In genomic region chr6:36025932-36026327, GRCh38 we compare ENCODE assay signal across 14 cellular contexts. TPM values are rescaled to one million over a fixed set of nuclear protein-coding genes. Genes with fewer than 3 reads are reported as not detected.
DNase-seq lines count a peak whose midpoint lies in the region; ATAC-seq and TF ChIP-seq lines count a peak whose summit lies in the region.
"Had no signal": no experiment of that assay in that cellular context is flagged by ENCODE, and none has a peak within 500 bp of the region (broad histone marks: within the 10 kb centered on the region; RNA-seq: fewer than 3 reads in every experiment).

No MANE protein-coding gene starts in this region.

- WGBS in smooth muscle cell (ENCODE audit: low lambda C conversion rate) = 26% methylated on average over 5 of the region's 5 CpGs

- peaks cover 4 to 21% of the 10 kb centered on the region in 2 experiments; a peak in 3 of 4 replicates for H3K4me1 ChIP-seq in HCT116 (ENCODE audit: control insufficient read depth in 1 of 2, insufficient read depth in 2 of 2, low read length in 2 of 2)
- peaks cover 11% of the 10 kb centered on the region for H3K4me1 ChIP-seq in smooth muscle cell (ENCODE audit: low read depth)

- no TSS peak for BruUV-seq in HCT116 (replicated peaks; lab: Mats Ljungman, UMichigan)

- H3K9me3 ChIP-seq in HCT116 (ENCODE audit: control insufficient read depth in 1 of 2, insufficient read depth in 1 of 2, low read depth in 1 of 2, low read length in 2 of 2) (no peaks in the 10 kb centered on the region), smooth muscle cell (replicated peaks; ENCODE audit: low read depth) (no peaks in the 10 kb centered on the region)

- no peak overlapping the region for H3K27ac ChIP-seq in HCT116 (ENCODE audit: low read depth, low read length)
- peak overlapping the region; percentile 44 for H3K27ac ChIP-seq in smooth muscle cell (ENCODE audit: low read depth)

- CTCF ChIA-PET in HCT116 (lab: Charles Lee) = no interaction called here

- RAD21 ChIA-PET in HCT116 (lab: Charles Lee; ENCODE audit: low non-redundant PET in 1 of 2, low total read pairs in 2 of 2, uncharacterized antibody in 2 of 2, unreplicated experiment in 2 of 2) = no interaction called here

- peak overlapping the region; percentile 10 for H2AFZ ChIP-seq in HCT116 (ENCODE audit: low read depth, low read length, poor library complexity, severe bottlenecking)
- H2AFZ ChIP-seq in smooth muscle cell (ENCODE audit: low read depth) = no peak overlapping the region

- no peak overlapping the region for H3K4me2 ChIP-seq in HCT116 (ENCODE audit: low read length)
- H3K4me2 ChIP-seq in smooth muscle cell = peak overlapping the region; percentile 65

- H3F3A ChIP-seq in smooth muscle cell (ENCODE audit: low read depth) = peaks cover 4% of the 10 kb centered on the region

- H3K79me2 ChIP-seq in HCT116 (ENCODE audit: insufficient read depth, low read length) (peaks cover 31% of the 10 kb centered on the region), smooth muscle cell (ENCODE audit: low read depth) (peaks cover 30% of the 10 kb centered on the region)

- intact Hi-C loops in HCT116 (cut with micrococcal nuclease) = loop anchor here (2.0 kb wide), 2 partner anchors 171 to 277 kb away; partner anchors contain the start of gene BRPF3
- intact Hi-C loops in left cardiac atrium (cut with DNase I) = loop anchor here (2.0 to 10.0 kb wide), 3 partner anchors 69 to 171 kb away; partner anchors contain the start of gene BRPF3 (in 2 of the 2)

- TF ChIP-seq RAD21 in HCT116 (IDR thresholded peaks at IDR 0.05; ENCODE audit: low read depth) = no peak

- H4K20me1 ChIP-seq in HCT116 (ENCODE audit: insufficient read depth) (no peaks in the 10 kb centered on the region), smooth muscle cell (ENCODE audit: low read depth) (peaks cover 18% of the 10 kb centered on the region)

- DNase-seq in HCT116 (ENCODE audit: low read depth, low spot score) (no peak), hepatic stellate cell (ENCODE audit: low spot score) (peak; percentile 31), smooth muscle cell (lab: John Stamatoyannopoulos, UW; ENCODE audit: unreplicated experiment) (no peak), left cardiac atrium (no peak)
- DNase-seq: activated CD4-positive, alpha-beta T cell treated with anti-CD3 and anti-CD28 coated beads, Interleukin-2, amount 50 U/mL, for 1 hour; amygdala; NCI-H510A treated with DMSO at 0.1 percent for 48 hours; T-helper 2 cell had no signal

- POLR2A ChIA-PET in HCT116 (lab: Charles Lee) = no interaction called here

- TF ChIP-seq POLR2A in HCT116 (IDR thresholded peaks at IDR 0.05; ENCODE audit: borderline replicate concordance, extremely low read depth, insufficient read depth, insufficient read length) = no peak

- H3K4me3 ChIP-seq in HCT116 (replicated peaks in 1 of 2; ENCODE audit: low read depth in 1 of 2, low read length in 2 of 2) (no peak overlapping the region), WI38 (ENCODE audit: low read depth, low read length) (peak overlapping the region; percentile 9; the same call in 1 of the 2 replicates), smooth muscle cell (no peak overlapping the region)

- no peaks in the 10 kb centered on the region for H3K36me3 ChIP-seq in HCT116 (ENCODE audit: control insufficient read depth in 1 of 2, insufficient read depth in 2 of 2, low read length in 2 of 2)
- no peaks in the 10 kb centered on the region for H3K36me3 ChIP-seq in smooth muscle cell (ENCODE audit: low read depth)

- no peaks in the 10 kb centered on the region for H3K27me3 ChIP-seq in HCT116 (ENCODE audit: insufficient read depth, low read length)
- H3K27me3 ChIP-seq in smooth muscle cell (ENCODE audit: low read depth) = no peaks in the 10 kb centered on the region

- ATAC-seq in HCT116 = no peak
- no peak for ATAC-seq in GM18858 (IDR thresholded peaks at IDR 0.05; ENCODE audit: unreplicated experiment)
- ATAC-seq in GM18909 (IDR thresholded peaks at IDR 0.05; ENCODE audit: poor library complexity, unreplicated experiment) = no peak
- ATAC-seq in left cardiac atrium = no peak
- ATAC-seq: left lobe of liver; natural killer cell treated with Interleukin-12 subunit alpha and Interleukin-12 subunit beta and Interleukin-15 and Interleukin-18, amount 100 ng/mL, for 72 hours had no signal

- H3K9ac ChIP-seq in HCT116 (ENCODE audit: low read length) (no peak overlapping the region), smooth muscle cell (ENCODE audit: low read depth) (no peak overlapping the region)

- no peaks in the 10 kb centered on the region for H3K9me2 ChIP-seq in HCT116 (ENCODE audit: insufficient read depth)

- no peak for TF ChIP-seq CTCF in HCT116 (IDR thresholded peaks at IDR 0.05 in 2 of 3, conservative IDR thresholded peaks at IDR 0.05 in 1 of 3; ENCODE audit: borderline replicate concordance in 1 of 3, insufficient read depth in 1 of 3, low read depth in 2 of 3, low read length in 2 of 3)
- no peak for TF ChIP-seq CTCF in WI38 (IDR thresholded peaks at IDR 0.05; ENCODE audit: low read depth, low read length)
- TF ChIP-seq CTCF in smooth muscle cell (IDR thresholded peaks at IDR 0.05; ENCODE audit: borderline replicate concordance, insufficient read depth, poor library complexity, severe bottlenecking) = no peak

TF ChIP-seq in HCT116, 20 proteins besides CTCF, POLR2A, EP300 and RAD21:
- TF ChIP-seq SRF (IDR thresholded peaks at IDR 0.05; ENCODE audit: low read depth) (no peak), CBX3 (IDR thresholded peaks at IDR 0.05; ENCODE audit: low read depth) (no peak), POLR2AphosphoS5 (IDR thresholded peaks at IDR 0.05; ENCODE audit: low read depth, low read length) (no peak), ZNF274 (IDR thresholded peaks at IDR 0.05; ENCODE audit: low read depth, low read length) (no peak)

RNA-seq across cellular contexts. Expression of gene SLC26A8, which starts 1.5 kb away (rescaled TPM):
- total RNA-seq in HCT116 (2021; ENCODE audit: unreplicated experiment) (not detected), smooth muscle cell (not detected in 2 replicates), left cardiac atrium (under 1 TPM in 1 of 2 donors, not detected in 1; 0.06 TPM)
- polyA plus RNA-seq in HCT116 (2012) = not detected in 2 replicates
- polyA plus RNA-seq in smooth muscle cell = 0.09 TPM in 1 of 2 replicates, not detected in the other
- total RNA-seq: dermis microvascular lymphatic vessel endothelial cell had no signal

RNA-seq across cellular contexts. Expression of gene MAPK14, which starts 1.7 kb away (rescaled TPM):
- total RNA-seq in HCT116 (2021; ENCODE audit: unreplicated experiment) (34.2 TPM), smooth muscle cell (57.6 and 62.8 TPM in 2 replicates), left cardiac atrium (10 to 100 TPM; 36.1 to 38.4 TPM)
- polyA plus RNA-seq in HCT116 (2012) = 18.2 and 21.8 TPM in 2 replicates
- polyA plus RNA-seq in smooth muscle cell = 28.0 and 29.3 TPM in 2 replicates
